ENCODE assay signal across 28 cellular contexts in genomic region chr16:89194340-89195311, GRCh38. TPM values are rescaled to one million over a fixed set of nuclear protein-coding genes. Genes with fewer than 3 reads are reported as not detected.
A peak's percentile ranks its signal among the peaks of the same experiment; 100 is the strongest.
DNase-seq lines count a peak whose midpoint lies in the region; ATAC-seq, FAIRE-seq and TF ChIP-seq lines count a peak whose summit lies in the region.
"Had no signal": no experiment of that assay in that cellular context is flagged by ENCODE, and none has a peak within 500 bp of the region (broad histone marks: within the 10 kb centered on the region; RNA-seq: fewer than 3 reads in every experiment).

No MANE protein-coding gene starts in this region.

- DNase-seq in Right ventricle myocardium superior (peak; percentile 34), heart right ventricle (no peak), NB4 (ENCODE audit: low read depth) (peak; percentile 53), HepG2 (ENCODE audit: low spot score) (peak; percentile 0), sciatic nerve (ENCODE audit: low spot score) (peak; percentile 58), NCI-H146 (lab: John Stamatoyannopoulos, UW) (no peak)
- DNase-seq: activated B cell treated with CpG ODN at 0.5 μM for 24 hours; activated CD4-positive, alpha-beta memory T cell treated with anti-CD3 and anti-CD28 coated beads, Interleukin-2, amount 10 ng/mL, durations not matched to agents 7 days and 5 days; activated naive CD8-positive, alpha-beta T cell treated with anti-CD3 and anti-CD28 coated beads, Interleukin-2, amount 50 U/mL, for 24 hours; activated T-cell treated with anti-CD3 and anti-CD28 coated beads for 4 hours; C1 segment of cervical spinal cord; cerebellar nuclear complex; immature natural killer cell; NCI-H1105; NCI-H2081 treated with DMSO at 0.1 percent for 48 hours; stimulated activated CD4-positive, alpha-beta T cell treated with anti-CD3 and anti-CD28 coated beads, Interleukin-4, amount 100 ng/mL, for 24 hours; stimulated activated naive B cell treated with anti-CD40 and anti-IgM and Interleukin-4, amounts not matched to agents 10 μg/mL and 1 μg/mL and 100 μg/mL, for 72 hours; T1000; testis had no signal

- intact Hi-C loops in Right ventricle myocardium superior (cut with DNase I): no loop called here
- intact Hi-C loops in heart right ventricle (cut with DNase I): no loop called here
- intact Hi-C loops in HepG2 (cut with micrococcal nuclease; ENCODE audit: unreplicated experiment): no loop called here
- intact Hi-C loops in sciatic nerve (cut with DNase I): no loop called here

- CTCF ChIA-PET in HepG2 (lab: Yijun Ruan, JAX; ENCODE audit: low intra/inter-chr PET ratio, low total read pairs): no interaction called here

- H3K36me3 ChIP-seq in heart right ventricle (no peaks in the 10 kb centered on the region), HepG2 (replicated peaks in 1 of 2; ENCODE audit: control insufficient read depth in 1 of 2, insufficient read depth in 2 of 2, low read length in 2 of 2) (peaks cover 0 to 3% of the 10 kb centered on the region in 2 experiments; a peak in 1 of 5 replicates)

- no peak overlapping the region for H2AFZ ChIP-seq in HepG2 (ENCODE audit: low read length)

- no peak overlapping the region for H3K27ac Mint-ChIP-seq in activated T-helper 17 cell treated with anti-CD3 and anti-CD28 coated beads, Interleukin-2, amount 50 U/mL, for 72 hours
- H3K27ac Mint-ChIP-seq: activated B cell treated with CpG ODN at 0.5 μM for 24 hours; activated CD4-positive, alpha-beta memory T cell treated with anti-CD3 and anti-CD28 coated beads, Interleukin-2, amount 10 ng/mL, durations not matched to agents 7 days and 5 days; activated naive CD8-positive, alpha-beta T cell treated with anti-CD3 and anti-CD28 coated beads, Interleukin-2, amount 50 U/mL, for 24 hours; stimulated activated naive B cell treated with anti-CD40 and anti-IgM and Interleukin-4, amounts not matched to agents 10 μg/mL and 1 μg/mL and 100 μg/mL, for 72 hours had no signal

- H3K27ac ChIP-seq in heart right ventricle (no peak overlapping the region), HepG2 (ENCODE audit: extremely low read length, insufficient read depth, low read length) (peak overlapping the region; percentile 10)
- H3K27ac ChIP-seq: psoas muscle, testis had no signal

- TF ChIP-seq EP300 in HepG2 (IDR thresholded peaks at IDR 0.05; ENCODE audit: low read depth in 2 of 2, low read length in 2 of 2) (no peak), HepG2 (CRISPR knock-in tag; IDR thresholded peaks at IDR 0.05; ENCODE audit: borderline replicate concordance) (no peak)

- no peaks in the 10 kb centered on the region for H3K27me3 Mint-ChIP-seq in activated T-helper 17 cell treated with anti-CD3 and anti-CD28 coated beads, Interleukin-2, amount 50 U/mL, for 72 hours

- peaks cover 13% of the 10 kb centered on the region; the same call in 1 of the 2 replicates for H4K20me1 ChIP-seq in HepG2 (ENCODE audit: insufficient read depth, low read length)

- no peak for TF ChIP-seq POLR2A in NB4 (IDR thresholded peaks at IDR 0.05; ENCODE audit: extremely low read depth, insufficient read length)
- TF ChIP-seq POLR2A in HepG2 (IDR thresholded peaks at IDR 0.05; ENCODE audit: insufficient read depth in 1 of 2, low read depth in 2 of 2, low read length in 2 of 2): peak in 1 of 2 experiments; percentile 37; a peak in 1 of 4 replicates

- no peaks in the 10 kb centered on the region for H3K9me3 Mint-ChIP-seq in activated T-helper 17 cell treated with anti-CD3 and anti-CD28 coated beads, Interleukin-2, amount 50 U/mL, for 72 hours
- H3K9me3 Mint-ChIP-seq: activated B cell treated with CpG ODN at 0.5 μM for 24 hours; activated CD4-positive, alpha-beta memory T cell treated with anti-CD3 and anti-CD28 coated beads, Interleukin-2, amount 10 ng/mL, durations not matched to agents 7 days and 5 days; activated naive CD8-positive, alpha-beta T cell treated with anti-CD3 and anti-CD28 coated beads, Interleukin-2, amount 50 U/mL, for 24 hours; IgD-negative memory B cell; immature natural killer cell; neural crest cell; stimulated activated naive B cell treated with anti-CD40 and anti-IgM and Interleukin-4, amounts not matched to agents 10 μg/mL and 1 μg/mL and 100 μg/mL, for 72 hours had no signal

- POLR2A ChIA-PET in HepG2 (lab: Yijun Ruan, JAX): no interaction called here

- no peak; the same call in 1 of the 2 replicates for TF ChIP-seq RAD21 in HepG2 (CRISPR knock-in tag; IDR thresholded peaks at IDR 0.05)

- ATAC-seq in Right ventricle myocardium superior (ENCODE audit: poor library complexity): no peak
- ATAC-seq in heart right ventricle: no peak
- ATAC-seq in HepG2: no peak
- no peak for ATAC-seq in sciatic nerve
- ATAC-seq in esophagus mucosa: no peak
- ATAC-seq in activated T-helper 17 cell treated with anti-CD3 and anti-CD28 coated beads, Interleukin-2, amount 50 U/mL, for 72 hours (replicated peaks): no peak
- ATAC-seq: activated naive CD8-positive, alpha-beta T cell treated with anti-CD3 and anti-CD28 coated beads, Interleukin-2, amount 50 U/mL, for 24 hours; HCT116; psoas muscle; stimulated activated naive B cell treated with anti-CD40 and anti-IgM and Interleukin-4, amounts not matched to agents 10 μg/mL and 1 μg/mL and 100 μg/mL, for 72 hours had no signal

- TF ChIP-seq CTCF in heart right ventricle (IDR thresholded peaks at IDR 0.05): no peak
- TF ChIP-seq CTCF in NB4 (IDR thresholded peaks at IDR 0.05; ENCODE audit: low read depth, low read length): no peak
- TF ChIP-seq CTCF in HepG2 (CRISPR knock-in tag; IDR thresholded peaks at IDR 0.05): no peak

- H3K79me2 ChIP-seq in HepG2 (ENCODE audit: insufficient read depth, low read length): peaks cover 12% of the 10 kb centered on the region

- H3K4me3 ChIP-seq in heart right ventricle (no peak overlapping the region), NB4 (ENCODE audit: low read depth, low read length) (no peak overlapping the region), HepG2 (replicated peaks in 1 of 3; ENCODE audit: insufficient read depth in 1 of 3, low read depth in 2 of 3, low read length in 3 of 3) (no peak overlapping the region)
- H3K4me3 ChIP-seq: psoas muscle, testis had no signal

- no peaks in the 10 kb centered on the region for H3K36me3 Mint-ChIP-seq in activated T-helper 17 cell treated with anti-CD3 and anti-CD28 coated beads, Interleukin-2, amount 50 U/mL, for 72 hours (ENCODE audit: low read depth)
- H3K36me3 Mint-ChIP-seq: IgD-negative memory B cell; immature natural killer cell; stimulated activated naive B cell treated with anti-CD40 and anti-IgM and Interleukin-4, amounts not matched to agents 10 μg/mL and 1 μg/mL and 100 μg/mL, for 72 hours had no signal

- H3K4me1 Mint-ChIP-seq in activated T-helper 17 cell treated with anti-CD3 and anti-CD28 coated beads, Interleukin-2, amount 50 U/mL, for 72 hours: no peaks in the 10 kb centered on the region
- H3K4me1 Mint-ChIP-seq: activated CD4-positive, alpha-beta memory T cell treated with anti-CD3 and anti-CD28 coated beads, Interleukin-2, amount 10 ng/mL, durations not matched to agents 7 days and 5 days; activated naive CD8-positive, alpha-beta T cell treated with anti-CD3 and anti-CD28 coated beads, Interleukin-2, amount 50 U/mL, for 24 hours had no signal

- FAIRE-seq in HepG2 (lab: Jason Lieb, UNC): no peak

- H3K9ac ChIP-seq in HepG2 (ENCODE audit: insufficient read depth, low read depth, low read length): no peak overlapping the region

- H3K27me3 ChIP-seq in heart right ventricle: peaks cover 17 to 45% (median 21%) of the 10 kb centered on the region in 7 donors
- no peaks in the 10 kb centered on the region; a peak in 1 of 5 replicates for H3K27me3 ChIP-seq in HepG2 (ENCODE audit: control insufficient read depth in 1 of 2, insufficient read depth in 2 of 2, low read length in 2 of 2)
- H3K27me3 ChIP-seq: testis had no signal

- peaks cover 0 to 12% (median 8%) of the 10 kb centered on the region in 9 donors for H3K4me1 ChIP-seq in heart right ventricle
- H3K4me1 ChIP-seq in HepG2 (ENCODE audit: insufficient read depth, low read length): peaks cover 53% of the 10 kb centered on the region
- H3K4me1 ChIP-seq: psoas muscle, testis had no signal

- H3K4me3 Mint-ChIP-seq in activated T-helper 17 cell treated with anti-CD3 and anti-CD28 coated beads, Interleukin-2, amount 50 U/mL, for 72 hours: no peak overlapping the region
- H3K4me3 Mint-ChIP-seq: activated B cell treated with CpG ODN at 0.5 μM for 24 hours; activated CD4-positive, alpha-beta memory T cell treated with anti-CD3 and anti-CD28 coated beads, Interleukin-2, amount 10 ng/mL, durations not matched to agents 7 days and 5 days; activated naive CD8-positive, alpha-beta T cell treated with anti-CD3 and anti-CD28 coated beads, Interleukin-2, amount 50 U/mL, for 24 hours; immature natural killer cell; neural crest cell had no signal

- H3K9me3 ChIP-seq in heart right ventricle (no peaks in the 10 kb centered on the region), HepG2 (ENCODE audit: low read length) (no peaks in the 10 kb centered on the region)
- H3K9me3 ChIP-seq: psoas muscle, testis had no signal

- WGBS in heart right ventricle, 2 donors: 81 to 88% methylated on average over 43 to 45 of the region's 45 CpGs
- WGBS in HepG2 (ENCODE audit: low lambda C conversion rate): 85% methylated on average over 23 of the region's 45 CpGs

- no peak overlapping the region for H3K4me2 ChIP-seq in HepG2 (ENCODE audit: low read depth, low read length)

- BruUV-seq in HepG2 (replicated peaks; lab: Mats Ljungman, UMichigan): TSS peak; percentile 47

- in situ Hi-C loops in HepG2 (cut with HindIII; ENCODE audit: extremely low pct_ligation_motif_present, low pct_unique_long_range_greater_than_20kb): no loop called here

RNA-seq across cellular contexts. Expression of gene SLC22A31, which starts 5.7 kb away (rescaled TPM):
- total RNA-seq in Right ventricle myocardium superior (not detected), heart right ventricle (under 1 TPM in 1 of 10 donors, not detected in 9; 0.36 TPM), HepG2 (2016; rRNA removed; fragmentation: Illumina TruSeq; extraction: Trizol) (20.6 and 83.3 TPM in 2 replicates), sciatic nerve (0.98 TPM), esophagus mucosa (not detected)
- polyA plus RNA-seq in heart right ventricle (under 1 TPM in 1 of 2 donors, not detected in 1; 0.20 TPM), HepG2 (2011; rRNA removed) (67.3 and 98.2 TPM in 2 replicates)
- 22.4 and 22.9 TPM in 2 replicates for total RNA-seq in HepG2 (2016; cell fraction: cytosol; rRNA removed; fragmentation: Illumina TruSeq; extraction: Trizol; ENCODE audit: low read depth)
- total RNA-seq in HepG2 (2016; cell fraction: insoluble cytoplasmic fraction; rRNA removed; fragmentation: Illumina TruSeq; extraction: Trizol): 17.9 and 83.9 TPM in 2 replicates
- 38.1 and 39.2 TPM in 2 replicates for total RNA-seq in HepG2 (2016; cell fraction: membrane; rRNA removed; fragmentation: Illumina TruSeq; extraction: Trizol)
- total RNA-seq in HepG2 (2016; cell fraction: nucleus; rRNA removed; fragmentation: Illumina TruSeq; extraction: Trizol): 88.9 and 114 TPM in 2 replicates
- polyA plus RNA-seq in HepG2 (2011; cell fraction: cytosol; rRNA removed): 27.2 and 52.1 TPM in 2 replicates
- polyA plus RNA-seq in HepG2 (2011; cell fraction: nucleus; rRNA removed): 1,312 and 1,533 TPM in 2 replicates
- polyA plus RNA-seq in HepG2 (2012): 45.8 and 48.2 TPM in 2 replicates
- polyA plus RNA-seq in HepG2 (2016; cell fraction: cytosol; fragmentation: Illumina TruSeq; extraction: Trizol; ENCODE audit: low read depth): 27.4 and 28.3 TPM in 2 replicates
- polyA plus RNA-seq in HepG2 (2016; cell fraction: insoluble cytoplasmic fraction; fragmentation: Illumina TruSeq; extraction: Trizol; ENCODE audit: low read depth): 23.8 and 26.1 TPM in 2 replicates
- polyA plus RNA-seq in HepG2 (2016; cell fraction: membrane; fragmentation: Illumina TruSeq; extraction: Trizol; ENCODE audit: low read depth): 29.3 and 31.7 TPM in 2 replicates
- polyA plus RNA-seq in HepG2 (2016; cell fraction: nucleus; fragmentation: Illumina TruSeq; extraction: Trizol; ENCODE audit: insufficient read depth, low read depth): 322 and 325 TPM in 2 replicates
- 51.6 TPM in 1 of 2 replicates, not detected in the other for polyA minus RNA-seq in HepG2 (2011; rRNA and poly(A)+ RNA removed; ENCODE audit: low replicate concordance)
- 17.1 and 21.0 TPM in 2 replicates for polyA minus RNA-seq in HepG2 (2011; cell fraction: cytosol; rRNA and poly(A)+ RNA removed)
- polyA minus RNA-seq in HepG2 (2011; cell fraction: nucleus; rRNA and poly(A)+ RNA removed): 89.4 and 90.8 TPM in 2 replicates
- total RNA-seq in activated T-helper 17 cell treated with anti-CD3 and anti-CD28 coated beads, Interleukin-2, amount 50 U/mL, for 72 hours: under 1 TPM; 0.34 to 0.65 TPM
- total RNA-seq: activated B cell treated with CpG ODN at 0.5 μM for 24 hours, OCI-LY7, psoas muscle had no signal
- polyA plus RNA-seq: IgD-negative memory B cell, immature natural killer cell had no signal

RNA-seq across cellular contexts. Expression of gene ZNF778, which starts 22.9 kb away (rescaled TPM):
- 9.9 TPM for total RNA-seq in Right ventricle myocardium superior
- 10 to 100 TPM in 2 of 10 donors, 1 to 10 TPM in 8; 5.9 to 11.3 (median 8.8) TPM for total RNA-seq in heart right ventricle
- polyA plus RNA-seq in heart right ventricle: 1 to 10 TPM; 1.7 to 1.8 TPM
- 7.2 and 9.3 TPM in 2 replicates for total RNA-seq in HepG2 (2016; rRNA removed; fragmentation: Illumina TruSeq; extraction: Trizol)
- 1.7 and 2.6 TPM in 2 replicates for total RNA-seq in HepG2 (2016; cell fraction: cytosol; rRNA removed; fragmentation: Illumina TruSeq; extraction: Trizol; ENCODE audit: low read depth)
- total RNA-seq in HepG2 (2016; cell fraction: insoluble cytoplasmic fraction; rRNA removed; fragmentation: Illumina TruSeq; extraction: Trizol): 6.1 and 8.3 TPM in 2 replicates
- 2.7 and 3.9 TPM in 2 replicates for total RNA-seq in HepG2 (2016; cell fraction: membrane; rRNA removed; fragmentation: Illumina TruSeq; extraction: Trizol)
- 8.7 and 10.5 TPM in 2 replicates for total RNA-seq in HepG2 (2016; cell fraction: nucleus; rRNA removed; fragmentation: Illumina TruSeq; extraction: Trizol)
- polyA plus RNA-seq in HepG2 (2011; rRNA removed): 3.8 and 6.1 TPM in 2 replicates
- polyA plus RNA-seq in HepG2 (2011; cell fraction: cytosol; rRNA removed): 1.8 and 2.1 TPM in 2 replicates
- 6.6 and 11.3 TPM in 2 replicates for polyA plus RNA-seq in HepG2 (2011; cell fraction: nucleus; rRNA removed)
- polyA plus RNA-seq in HepG2 (2012): 2.4 and 3.0 TPM in 2 replicates
- polyA plus RNA-seq in HepG2 (2016; cell fraction: cytosol; fragmentation: Illumina TruSeq; extraction: Trizol; ENCODE audit: low read depth): 0.79 and 0.83 TPM in 2 replicates
- polyA plus RNA-seq in HepG2 (2016; cell fraction: insoluble cytoplasmic fraction; fragmentation: Illumina TruSeq; extraction: Trizol; ENCODE audit: low read depth): 4.6 and 6.1 TPM in 2 replicates
- polyA plus RNA-seq in HepG2 (2016; cell fraction: membrane; fragmentation: Illumina TruSeq; extraction: Trizol; ENCODE audit: low read depth): 0.61 and 1.7 TPM in 2 replicates
- 11.3 and 22.5 TPM in 2 replicates for polyA plus RNA-seq in HepG2 (2016; cell fraction: nucleus; fragmentation: Illumina TruSeq; extraction: Trizol; ENCODE audit: insufficient read depth, low read depth)
- polyA minus RNA-seq in HepG2 (2011; rRNA and poly(A)+ RNA removed; ENCODE audit: low replicate concordance): 6.4 and 9.2 TPM in 2 replicates
- 4.0 and 6.1 TPM in 2 replicates for polyA minus RNA-seq in HepG2 (2011; cell fraction: cytosol; rRNA and poly(A)+ RNA removed)
- polyA minus RNA-seq in HepG2 (2011; cell fraction: nucleus; rRNA and poly(A)+ RNA removed): 15.2 and 17.3 TPM in 2 replicates
- total RNA-seq in sciatic nerve: 9.8 TPM
- total RNA-seq in esophagus mucosa: 5.3 TPM
- 1 to 10 TPM; 5.5 to 8.7 TPM for total RNA-seq in activated T-helper 17 cell treated with anti-CD3 and anti-CD28 coated beads, Interleukin-2, amount 50 U/mL, for 72 hours

RNA-seq across cellular contexts. Expression of gene CDH15, which starts 23.1 kb away (rescaled TPM):
- not detected for total RNA-seq in Right ventricle myocardium superior
- under 1 TPM in 2 of 10 donors, not detected in 8; 0.08 to 0.16 TPM for total RNA-seq in heart right ventricle
- under 1 TPM in 1 of 2 donors, not detected in 1; 0.45 TPM for polyA plus RNA-seq in heart right ventricle
- total RNA-seq in HepG2 (2016; rRNA removed; fragmentation: Illumina TruSeq; extraction: Trizol): 1.4 and 2.2 TPM in 2 replicates
- 2.8 and 2.9 TPM in 2 replicates for total RNA-seq in HepG2 (2016; cell fraction: cytosol; rRNA removed; fragmentation: Illumina TruSeq; extraction: Trizol; ENCODE audit: low read depth)
- 1.4 and 2.2 TPM in 2 replicates for total RNA-seq in HepG2 (2016; cell fraction: insoluble cytoplasmic fraction; rRNA removed; fragmentation: Illumina TruSeq; extraction: Trizol)
- 3.6 and 3.7 TPM in 2 replicates for total RNA-seq in HepG2 (2016; cell fraction: membrane; rRNA removed; fragmentation: Illumina TruSeq; extraction: Trizol)
- total RNA-seq in HepG2 (2016; cell fraction: nucleus; rRNA removed; fragmentation: Illumina TruSeq; extraction: Trizol): 1.6 and 1.8 TPM in 2 replicates
- polyA plus RNA-seq in HepG2 (2011; rRNA removed): 0.69 and 0.74 TPM in 2 replicates
- polyA plus RNA-seq in HepG2 (2011; cell fraction: cytosol; rRNA removed): 0.37 and 1.2 TPM in 2 replicates
- 1.6 and 2.1 TPM in 2 replicates for polyA plus RNA-seq in HepG2 (2011; cell fraction: nucleus; rRNA removed)
- polyA plus RNA-seq in HepG2 (2012): 0.61 and 0.90 TPM in 2 replicates
- 3.5 and 3.8 TPM in 2 replicates for polyA plus RNA-seq in HepG2 (2016; cell fraction: cytosol; fragmentation: Illumina TruSeq; extraction: Trizol; ENCODE audit: low read depth)
- polyA plus RNA-seq in HepG2 (2016; cell fraction: insoluble cytoplasmic fraction; fragmentation: Illumina TruSeq; extraction: Trizol; ENCODE audit: low read depth): 1.7 and 2.3 TPM in 2 replicates
- 3.3 and 4.1 TPM in 2 replicates for polyA plus RNA-seq in HepG2 (2016; cell fraction: membrane; fragmentation: Illumina TruSeq; extraction: Trizol; ENCODE audit: low read depth)
- polyA plus RNA-seq in HepG2 (2016; cell fraction: nucleus; fragmentation: Illumina TruSeq; extraction: Trizol; ENCODE audit: insufficient read depth, low read depth): 3.3 and 3.4 TPM in 2 replicates
- polyA minus RNA-seq in HepG2 (2011; rRNA and poly(A)+ RNA removed; ENCODE audit: low replicate concordance): 0.62 TPM in 1 of 2 replicates, not detected in the other
- polyA minus RNA-seq in HepG2 (2011; cell fraction: cytosol; rRNA and poly(A)+ RNA removed): 0.40 and 0.62 TPM in 2 replicates
- 0.39 TPM in 1 of 2 replicates, not detected in the other for polyA minus RNA-seq in HepG2 (2011; cell fraction: nucleus; rRNA and poly(A)+ RNA removed)
- 1.2 TPM for total RNA-seq in sciatic nerve
- total RNA-seq in esophagus mucosa: not detected
- total RNA-seq in activated T-helper 17 cell treated with anti-CD3 and anti-CD28 coated beads, Interleukin-2, amount 50 U/mL, for 72 hours: under 1 TPM; 0.15 to 0.37 TPM
- total RNA-seq: activated B cell treated with CpG ODN at 0.5 μM for 24 hours; activated CD4-positive, alpha-beta memory T cell treated with anti-CD3 and anti-CD28 coated beads, Interleukin-2, amount 10 ng/mL, durations not matched to agents 7 days and 5 days; Calu3; liver; neural crest cell; OCI-LY7 had no signal
- polyA plus RNA-seq: IgD-negative memory B cell, immature natural killer cell had no signal

Comparison
In these comparisons a context has a peak if more than half of its experiments do, and no peak if none do; other contexts are left out.
1. DNase-seq: peak in Right ventricle myocardium superior (single experiment), NB4 (single experiment), HepG2 (single experiment) and sciatic nerve (single experiment); none in heart right ventricle (0 of 2) and NCI-H146 (single experiment).